17 cellular contexts compared by ENCODE assay signal in the genomic region with DNA sequence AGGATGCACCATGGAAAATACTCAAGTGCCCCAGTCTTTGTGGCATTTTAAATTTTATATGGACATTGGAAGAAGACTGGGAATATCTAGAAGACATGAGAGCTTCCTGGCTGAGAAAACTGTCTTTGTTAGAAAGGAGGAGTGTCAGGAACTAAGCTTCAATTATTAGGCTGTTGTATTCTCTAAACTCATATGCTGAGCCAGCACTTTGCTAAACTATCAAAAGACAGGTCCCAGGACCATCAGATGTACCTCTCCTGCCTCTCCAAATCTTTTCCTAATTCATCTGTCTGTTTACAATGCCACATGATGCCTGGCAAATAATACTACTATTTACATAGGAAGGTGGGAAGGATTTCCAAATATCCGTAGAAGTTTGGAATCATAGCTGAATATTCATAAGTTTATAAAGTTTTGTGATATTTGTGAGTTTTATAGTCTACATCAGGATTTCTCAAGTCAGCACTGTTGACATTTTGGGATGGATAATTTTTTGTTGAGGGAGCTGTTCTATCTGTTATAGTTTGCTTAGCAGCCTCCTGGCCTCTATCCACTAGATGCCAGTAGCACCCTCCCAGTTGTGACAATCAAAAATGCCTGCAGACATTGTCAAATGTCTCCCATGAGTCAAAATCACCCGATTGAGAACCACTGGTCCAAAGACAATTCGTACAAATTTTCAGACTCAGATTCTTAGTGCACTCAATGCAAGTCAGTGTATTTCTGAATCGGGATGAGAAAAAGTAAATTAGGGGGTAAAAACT.
DNase-seq lines count a peak whose midpoint lies in the region; ATAC-seq, FAIRE-seq and TF ChIP-seq lines count a peak whose summit lies in the region.
"Had no signal": no experiment of that assay in that cellular context is flagged by ENCODE, and none has a peak within 500 bp of the region (broad histone marks: within the 10 kb centered on the region; RNA-seq: fewer than 3 reads in every experiment).

No MANE protein-coding gene starts in this region.

- H3K9ac ChIP-seq in GM12878 (ENCODE audit: control insufficient read depth, insufficient read depth, low read length) (no peak overlapping the region), neural cell (ENCODE audit: low read length) (no peak overlapping the region)

- SMC1A ChIA-PET in GM12878 (lab: Charles Lee; ENCODE audit: uncharacterized antibody, unreplicated experiment): interaction anchor here (0.8 to 1.4 kb wide), 7 partner anchors 15 to 232 kb away, joined by 3 to 5 read pairs (median 3); no protein-coding TSS in a partner anchor

- H3K27me3 ChIP-seq in GM12878 (replicated peaks in 1 of 2; ENCODE audit: control insufficient read depth in 2 of 2, insufficient read depth in 2 of 2, low read length in 1 of 2) (no peaks in the 10 kb centered on the region), neural cell (ENCODE audit: insufficient read depth, low read depth, low read length) (no peaks in the 10 kb centered on the region), stomach (no peaks in the 10 kb centered on the region)
- H3K27me3 ChIP-seq: neutrophil had no signal

- no peak for FAIRE-seq in GM12878 (lab: Jason Lieb, UNC)
- FAIRE-seq: A204.1 had no signal

- no peaks in the 10 kb centered on the region for H3F3A ChIP-seq in neural cell (ENCODE audit: insufficient read depth, low read length, poor library complexity, severe bottlenecking)

- TF ChIP-seq POLR2A in GM12878 (IDR thresholded peaks at IDR 0.05; ENCODE audit: low read depth, low read length): no peak
- TF ChIP-seq POLR2A in stomach (IDR thresholded peaks at IDR 0.05): no peak

- 96% methylated on average over 4 of the region's 4 CpGs for WGBS in GM12878 (ENCODE audit: insufficient coverage, insufficient replicate concordance, low lambda C conversion rate, missing lambda C conversion rate)
- WGBS in stomach, 5 donors: 75 to 87% (median 84%) methylated on average over 4 of the region's 4 CpGs

- peak; percentile 41 for TF ChIP-seq CTCF in LNCAP (IDR thresholded peaks at IDR 0.05)
- peak in 2 of 3 experiments; percentile 9 to 23; a peak in 2 of 6 replicates for TF ChIP-seq CTCF in GM12878 (IDR thresholded peaks at IDR 0.05 in 2 of 3, conservative IDR thresholded peaks at IDR 0.05 in 1 of 3; ENCODE audit: control insufficient read depth in 2 of 3, extremely low read depth in 1 of 3, insufficient read depth in 1 of 3, low read depth in 3 of 3, low read length in 3 of 3)
- no peak for TF ChIP-seq CTCF in neural cell (IDR thresholded peaks at IDR 0.05; ENCODE audit: poor library complexity, severe bottlenecking)
- TF ChIP-seq CTCF in omental fat pad (IDR thresholded peaks at IDR 0.05): no peak
- TF ChIP-seq CTCF in stomach (IDR thresholded peaks at IDR 0.05): no peak

- BruUV-seq in GM12878 (replicated peaks; lab: Mats Ljungman, UMichigan): no TSS peak

- peak; percentile 51 for TF ChIP-seq RAD21 in GM12878 (IDR thresholded peaks at IDR 0.05; ENCODE audit: insufficient read depth, low read depth, low read length)
- TF ChIP-seq RAD21 in neural cell (conservative IDR thresholded peaks at IDR 0.05): peak; percentile 36

- no peaks in the 10 kb centered on the region for H3K9me2 ChIP-seq in neural cell (ENCODE audit: insufficient read depth, low read length)

- H4K20me1 ChIP-seq in GM12878 (ENCODE audit: control insufficient read depth, insufficient read depth) (no peaks in the 10 kb centered on the region), neural cell (ENCODE audit: insufficient read depth) (no peaks in the 10 kb centered on the region)

- H3K9me3 ChIP-seq in GM12878 (replicated peaks; ENCODE audit: control insufficient read depth, insufficient read depth, low read length): no peaks in the 10 kb centered on the region
- no peaks in the 10 kb centered on the region for H3K9me3 ChIP-seq in neural cell (ENCODE audit: low read length)
- no peaks in the 10 kb centered on the region for H3K9me3 ChIP-seq in stomach
- H3K9me3 ChIP-seq: lower lobe of right lung, neutrophil had no signal

- H3K36me3 ChIP-seq in GM12878 (ENCODE audit: control insufficient read depth in 2 of 2, insufficient read depth in 2 of 2, low read length in 1 of 2) (peaks cover 0 to 3% of the 10 kb centered on the region in 2 experiments; a peak in 1 of 4 replicates), neural cell (ENCODE audit: insufficient read depth, low read length) (no peaks in the 10 kb centered on the region), stomach (peaks cover 0 to 12% (median 0%) of the 10 kb centered on the region in 4 donors)
- H3K36me3 ChIP-seq: lower lobe of right lung, neutrophil had no signal

- no peak for TF ChIP-seq EP300 in GM12878 (IDR thresholded peaks at IDR 0.05; ENCODE audit: borderline replicate concordance in 1 of 2, control insufficient read depth in 1 of 2, low read depth in 2 of 2, low read length in 2 of 2)
- no peak for TF ChIP-seq EP300 in neural cell (conservative IDR thresholded peaks at IDR 0.05; ENCODE audit: poor library complexity, severe bottlenecking)
- no peak for TF ChIP-seq EP300 in stomach (IDR thresholded peaks at IDR 0.05)

- H3K79me2 ChIP-seq in GM12878 (ENCODE audit: control insufficient read depth, insufficient read depth, low read length) (no peaks in the 10 kb centered on the region), neural cell (replicated peaks; ENCODE audit: insufficient read depth, low read length) (no peaks in the 10 kb centered on the region)

- in situ Hi-C loops in GM12878 (cut with MboI): no loop called here

- ATAC-seq in GM12878 (no peak), omental fat pad (ENCODE audit: low FRiP score) (no peak)
- ATAC-seq: lower lobe of right lung; stimulated activated naive CD8-positive, alpha-beta T cell treated with anti-CD3 and anti-CD28 coated beads, Interleukin-15, Interleukin-2, amounts not matched to agents 100 U/mL and 50 U/mL, for 24 hours had no signal

- H2AFZ ChIP-seq in GM12878 (ENCODE audit: control insufficient read depth, low read depth, low read length): no peak overlapping the region
- no peak overlapping the region for H2AFZ ChIP-seq in neural cell (ENCODE audit: low read depth, low read length)

- intact Hi-C loops in GM12878 (cut with micrococcal nuclease; ENCODE audit: unreplicated experiment) (no loop called here), stomach (cut with DNase I; ENCODE audit: low total_unique reads) (no loop called here)

- no peak overlapping the region for H3K4me2 ChIP-seq in GM12878 (ENCODE audit: control insufficient read depth, insufficient read depth)
- no peak overlapping the region for H3K4me2 ChIP-seq in neural cell (ENCODE audit: low read length)

- H3K4me3 ChIP-seq in GM12878: no peak overlapping the region
- H3K4me3 ChIP-seq in neural cell (ENCODE audit: low read length): no peak overlapping the region
- no peak overlapping the region for H3K4me3 ChIP-seq in stomach
- H3K4me3 ChIP-seq: lower lobe of right lung had no signal

- CTCF ChIA-PET in GM12878 (lab: Yijun Ruan, JAX): interaction anchor here (0.9 to 1.6 kb wide), 4 partner anchors 25 to 909 kb away, joined by 3 read pairs; no protein-coding TSS in a partner anchor

- DNase-seq in NCI-H1092 treated with DMSO at 0.1 percent for 48 hours (lab: John Stamatoyannopoulos, UW) (peak; percentile 8), NCI-H1092 (lab: John Stamatoyannopoulos, UW) (no peak), GM12878 (ENCODE audit: low read depth, low spot score) (no peak), NCI-H187 (lab: John Stamatoyannopoulos, UW) (no peak), omental fat pad (ENCODE audit: low spot score) (no peak), stomach (no peak)
- DNase-seq: activated effector memory CD4-positive, alpha-beta T cell treated with Interleukin-2 at 50 U/mL for 16 hours; COR-L47; lower lobe of right lung; NCI-H1048; NCI-H524 treated with DMSO at 0.1 percent for 48 hours; Right ventricle myocardium superior; stimulated activated naive CD8-positive, alpha-beta T cell treated with anti-CD3 and anti-CD28 coated beads, Interleukin-15, Interleukin-2, amounts not matched to agents 100 U/mL and 50 U/mL, for 24 hours had no signal

- RAD21 ChIA-PET in GM12878 (lab: Charles Lee; ENCODE audit: unreplicated experiment): interaction anchor here (0.9 kb wide), 1 partner anchor 63 kb away, joined by 3 read pairs; no protein-coding TSS in a partner anchor

- POLR2A ChIA-PET in GM12878 (lab: Charles Lee): interaction anchor here (0.6 kb wide), 2 partner anchors 375 to 397 kb away, joined by 4 to 7 read pairs; no protein-coding TSS in a partner anchor

- no peaks in the 10 kb centered on the region for H3K4me1 ChIP-seq in GM12878 (ENCODE audit: control insufficient read depth, insufficient read depth, low read length)
- no peaks in the 10 kb centered on the region for H3K4me1 ChIP-seq in stomach
- H3K4me1 ChIP-seq: lower lobe of right lung had no signal

- H3K27ac ChIP-seq in GM12878 (ENCODE audit: control insufficient read depth, insufficient read depth) (no peak overlapping the region), neural cell (ENCODE audit: low read length) (no peak overlapping the region), stomach (no peak overlapping the region)
- H3K27ac ChIP-seq: lower lobe of right lung, neutrophil had no signal

TF ChIP-seq in GM12878, 131 proteins besides CTCF, POLR2A, EP300 and RAD21:
- no peak for TF ChIP-seq ASH2L (IDR thresholded peaks at IDR 0.05; ENCODE audit: borderline replicate concordance, low read depth)
- 0 out of 2 replicates have a peak, but pooled peaks have one; percentile 23 for TF ChIP-seq SMC3 (IDR thresholded peaks at IDR 0.05; ENCODE audit: borderline replicate concordance, low read length)

TF ChIP-seq in neural cell, 6 proteins besides CTCF, POLR2A, EP300 and RAD21:
- no peak for TF ChIP-seq TAF1 (IDR thresholded peaks at IDR 0.05; ENCODE audit: low read depth)
- TF ChIP-seq MXI1 (conservative IDR thresholded peaks at IDR 0.05; ENCODE audit: poor library complexity, severe bottlenecking): no peak

Comparison
In these comparisons a context has a peak if more than half of its experiments do, and no peak if none do; other contexts are left out.
1. CTCF ChIP-seq: peak in LNCAP (single experiment) and GM12878 (2 of 3); none in neural cell (single experiment), omental fat pad (0 of 3) and stomach (0 of 7).